ENCODE assay signal across 8 cellular contexts in the genomic region with DNA sequence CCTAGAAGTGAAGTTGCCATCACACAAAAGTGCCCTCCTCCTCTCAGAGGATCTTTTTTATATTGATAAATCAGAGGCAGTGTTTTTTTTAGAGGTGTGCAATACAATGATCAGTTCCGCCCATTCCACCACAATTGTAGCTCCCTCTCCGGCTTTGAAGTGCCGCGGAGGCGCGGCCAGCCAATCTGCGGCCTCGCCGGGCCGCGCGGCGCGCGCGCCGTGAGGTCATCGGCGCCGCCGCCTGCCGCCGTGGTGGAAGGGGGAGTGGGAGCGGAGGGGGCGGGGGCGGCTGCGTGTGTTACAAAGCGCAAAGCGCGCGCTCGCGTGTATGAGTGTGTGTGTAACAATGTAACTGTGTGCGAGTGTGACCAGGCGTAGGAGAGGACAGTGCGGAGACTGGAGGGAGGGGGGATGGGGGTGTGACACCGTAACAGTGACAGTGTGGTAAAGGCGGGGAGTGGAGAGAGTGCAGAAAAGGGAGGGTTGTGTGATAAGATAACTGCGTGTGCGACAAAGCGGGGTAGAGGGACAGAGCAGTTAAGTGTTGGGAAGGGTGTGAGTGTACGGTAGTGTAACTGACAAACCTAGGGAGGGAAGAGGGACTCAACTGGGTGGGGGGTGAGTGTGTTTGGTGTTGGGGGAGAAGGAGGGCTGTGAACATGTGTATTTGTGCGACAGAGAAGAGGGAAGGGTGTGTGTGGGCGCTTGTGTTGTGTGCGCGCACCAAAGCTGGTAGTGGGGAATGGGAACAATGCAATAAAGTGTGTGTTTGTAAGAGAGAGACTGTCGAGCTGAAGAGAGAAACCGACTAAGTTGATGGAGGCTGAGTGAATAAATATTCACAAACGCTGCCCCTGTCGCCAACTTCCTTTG. TPM values are rescaled to one million over a fixed set of nuclear protein-coding genes. Genes with fewer than 3 reads are reported as not detected.
DNase-seq lines count a peak whose midpoint lies in the region; ATAC-seq and TF ChIP-seq lines count a peak whose summit lies in the region.

TSS of gene SP8 (minus strand) at position 108 of the 873 bp plus-strand sequence. CDS start at position 20, 88 bp downstream.

- no peaks in the 10 kb centered on the region for H3K36me3 ChIP-seq in Peyer's patch

- peak within 1 kb of the TSS in 1 of 4 donors; percentile 72 for H3K27ac ChIP-seq in Peyer's patch

- H3K27me3 ChIP-seq in Peyer's patch: peaks cover 8 to 61% of the 10 kb centered on the region in 2 donors

- DNase-seq in CD1c-positive myeloid dendritic cell (ENCODE audit: extremely low spot score): peak; percentile 49
- no peak for DNase-seq in HFFc6
- peak in 2 of 3 donors; percentile 66 to 70 for DNase-seq in Peyer's patch
- DNase-seq in dermis blood vessel endothelial cell: peak; percentile 48
- no peak for DNase-seq in naive B cell
- DNase-seq in AG08395 (ENCODE audit: low spot score): no peak

- H3K36me3 Mint-ChIP-seq in HFFc6 (ENCODE audit: low read depth): no peaks in the 10 kb centered on the region
- peaks cover 15 to 23% of the 10 kb centered on the region in 2 donors for H3K36me3 Mint-ChIP-seq in naive B cell

- peaks cover 5% of the 10 kb centered on the region for H3K9me3 Mint-ChIP-seq in HFFc6
- peaks cover 4 to 46% (median 26%) of the 10 kb centered on the region in 7 donors for H3K9me3 Mint-ChIP-seq in naive B cell

- H3K4me1 Mint-ChIP-seq in HFFc6 (ENCODE audit: low read depth): peaks cover 5% of the 10 kb centered on the region
- peaks cover 18 to 29% (median 28%) of the 10 kb centered on the region in 3 donors for H3K4me1 Mint-ChIP-seq in naive B cell

- TF ChIP-seq POLR2A in Peyer's patch (IDR thresholded peaks at IDR 0.05): peak in 1 of 2 donors; percentile 65

- H3K9me3 ChIP-seq in Peyer's patch: no peaks in the 10 kb centered on the region

- no peak within 1 kb of the TSS for H3K27ac Mint-ChIP-seq in HFFc6
- peak within 1 kb of the TSS in 5 of 6 donors; percentile 76 to 93 (median 86) for H3K27ac Mint-ChIP-seq in naive B cell

- H3K4me3 Mint-ChIP-seq in HFFc6 (peak within 1 kb of the TSS; percentile 47; the same call in 1 of the 2 replicates), naive B cell (peak within 1 kb of the TSS; percentile 71 to 92 (median 84))

- H3K27me3 Mint-ChIP-seq in HFFc6 (ENCODE audit: insufficient read depth) (peaks cover 39% of the 10 kb centered on the region), naive B cell (peaks cover 68 to 79% (median 70%) of the 10 kb centered on the region in 3 donors)

- TF ChIP-seq CTCF in HFFc6 (IDR thresholded peaks at IDR 0.05): no peak
- TF ChIP-seq CTCF in Peyer's patch (IDR thresholded peaks at IDR 0.05): no peak

- peaks cover 0 to 43% (median 7%) of the 10 kb centered on the region in 4 donors for H3K4me1 ChIP-seq in Peyer's patch

- H3K4me3 ChIP-seq in Peyer's patch: peak within 1 kb of the TSS in 2 of 4 donors; percentile 44 to 57

- ATAC-seq in naive B cell (ENCODE audit: low read depth in 2 of 2) (peak; percentile 20 to 42), HG03439 (IDR thresholded peaks at IDR 0.05; ENCODE audit: unreplicated experiment) (no peak), GM18858 (IDR thresholded peaks at IDR 0.05; ENCODE audit: unreplicated experiment) (no peak)

RNA-seq across cellular contexts. Expression of gene SP8, which starts in this region (rescaled TPM):
- total RNA-seq in HFFc6 (2021; fragmentation: NEBNext Ultra II Directional; extraction: Animal tissue kit (Norgen Biotek cat#: 25700)): not detected
- 1 to 10 TPM in 3 of 4 donors, not detected in 1; 1.4 to 5.2 (median 3.6) TPM for total RNA-seq in Peyer's patch
- total RNA-seq in dermis blood vessel endothelial cell: not detected in 2 replicates
- polyA plus RNA-seq in naive B cell (ENCODE audit: low read depth in 6 of 6): not detected

Comparison
In these comparisons a context has a peak if more than half of its experiments do, and no peak if none do; other contexts are left out.
1. Peak in DNase-seq in dermis blood vessel endothelial cell; RNA of the gene not detected or under 1 TPM.
2. Peak in ATAC-seq in naive B cell; RNA of the gene not detected or under 1 TPM.
3. DNase-seq: peak in CD1c-positive myeloid dendritic cell (single experiment) and Peyer's patch (2 of 3); none in HFFc6 (single experiment), naive B cell (single experiment) and AG08395 (single experiment).